ENCODE assay signal across 20 cellular contexts in genomic region chr6:6980999-6981581, GRCh38.
"Had no signal": no experiment of that assay in that cellular context is flagged by ENCODE, and none has a peak within 500 bp of the region (broad histone marks: within the 10 kb centered on the region; RNA-seq: fewer than 3 reads in every experiment).

No MANE protein-coding gene starts in this region.

- H3K4me3 ChIP-seq: dorsolateral prefrontal cortex, gastroesophageal sphincter, heart right ventricle, lower lobe of right lung, prostate gland, right atrium auricular region, skin epidermis, spleen, testis, tibial artery, upper lobe of left lung had no signal

- H3K27me3 ChIP-seq: dorsolateral prefrontal cortex, foreskin keratinocyte, gastroesophageal sphincter, heart right ventricle, neutrophil, right atrium auricular region, spleen, testis, tibial artery, upper lobe of left lung had no signal

- H3K4me1 ChIP-seq: gastroesophageal sphincter, lower lobe of right lung, prostate gland, testis had no signal

- H3K9me3 ChIP-seq: gastroesophageal sphincter, heart right ventricle, lower lobe of right lung, neutrophil, prostate gland, right atrium auricular region, spleen, testis, tibial artery, upper lobe of left lung had no signal

- H3K27ac ChIP-seq: dorsolateral prefrontal cortex, foreskin keratinocyte, gastroesophageal sphincter, heart right ventricle, lower lobe of right lung, neutrophil, prostate gland, right atrium auricular region, skin epidermis, spleen, testis, tibial artery, upper lobe of left lung had no signal

- H3K36me3 ChIP-seq: gastroesophageal sphincter, heart right ventricle, lower lobe of right lung, neutrophil, prostate gland, right atrium auricular region, spleen, tibial artery, upper lobe of left lung had no signal

- DNase-seq: dorsolateral prefrontal cortex; effector CD4-positive, alpha-beta T cell; glutamatergic neuron; heart right ventricle; hippocampal formation; left cardiac atrium; left ventricle myocardium superior; lower lobe of right lung; spleen; stimulated activated CD4-positive, alpha-beta T cell treated with anti-CD3 and anti-CD28 coated beads, Interleukin-4, amount 100 ng/mL, for 4 hours; substantia nigra; testis; tibial artery; upper lobe of left lung had no signal

- ATAC-seq: gastroesophageal sphincter, heart right ventricle, left cardiac atrium, left ventricle myocardium superior had no signal
